ENCODE assay signal across 9 cellular contexts in genomic region chr17:44733753-44734152, GRCh38. TPM values are rescaled to one million over a fixed set of nuclear protein-coding genes. Genes with fewer than 3 reads are reported as not detected.
A peak's percentile ranks its signal among the peaks of the same experiment; 100 is the strongest.
DNase-seq lines count a peak whose midpoint lies in the region; ATAC-seq and TF ChIP-seq lines count a peak whose summit lies in the region.
"Had no signal": no experiment of that assay in that cellular context is flagged by ENCODE, and none has a peak within 500 bp of the region (broad histone marks: within the 10 kb centered on the region; RNA-seq: fewer than 3 reads in every experiment).

No MANE protein-coding gene starts in this region.

- H3K4me1 Mint-ChIP-seq in activated naive CD4-positive, alpha-beta T cell treated with anti-CD3 and anti-CD28 coated beads for 36 hours (ENCODE audit: low read depth) = no peaks in the 10 kb centered on the region
- H3K4me1 Mint-ChIP-seq in activated CD4-positive, alpha-beta memory T cell treated with anti-CD3 and anti-CD28 coated beads, Interleukin-2, amount 10 ng/mL, durations not matched to agents 7 days and 5 days = no peaks in the 10 kb centered on the region

- no peaks in the 10 kb centered on the region for H3K79me2 ChIP-seq in PC-3 (ENCODE audit: low read length)

- intact Hi-C loops in PC-3 (cut with micrococcal nuclease) = no loop called here
- intact Hi-C loops in activated naive CD4-positive, alpha-beta T cell treated with anti-CD3 and anti-CD28 coated beads for 36 hours (cut with micrococcal nuclease) = no loop called here

- TF ChIP-seq CTCF in 22Rv1 (IDR thresholded peaks at IDR 0.05) (peak; percentile 45), GM12872 (IDR thresholded peaks at IDR 0.05; ENCODE audit: insufficient read depth, low read depth, low read length) (peak; percentile 17; the same call in 1 of the 3 replicates), PC-3 (conservative IDR thresholded peaks at IDR 0.05; ENCODE audit: low read depth, low read length) (peak; percentile 67), fibroblast of mammary gland (conservative IDR thresholded peaks at IDR 0.05; ENCODE audit: control insufficient read depth, insufficient read depth, low read depth, low read length) (peak; percentile 15)

- DNase-seq in PC-3 (peak; percentile 50), fibroblast of mammary gland (ENCODE audit: low read depth) (peak; percentile 5)
- DNase-seq in activated naive CD4-positive, alpha-beta T cell treated with anti-CD3 and anti-CD28 coated beads for 36 hours = no peak
- DNase-seq in stimulated activated CD4-positive, alpha-beta T cell treated with anti-CD3 and anti-CD28 coated beads, Interleukin-4, amount 100 ng/mL, for 24 hours = no peak
- DNase-seq in activated CD4-positive, alpha-beta memory T cell treated with anti-CD3 and anti-CD28 coated beads, Interleukin-2, amount 10 ng/mL, durations not matched to agents 7 days and 5 days = no peak
- DNase-seq: stimulated activated naive CD8-positive, alpha-beta T cell treated with anti-CD3 and anti-CD28 coated beads, Interleukin-15, Interleukin-2, amounts not matched to agents 100 U/mL and 50 U/mL, for 24 hours had no signal

- peaks cover 14% of the 10 kb centered on the region for H3K36me3 Mint-ChIP-seq in activated naive CD4-positive, alpha-beta T cell treated with anti-CD3 and anti-CD28 coated beads for 36 hours (ENCODE audit: low read depth)
- peaks cover 44% of the 10 kb centered on the region for H3K36me3 Mint-ChIP-seq in activated CD4-positive, alpha-beta memory T cell treated with anti-CD3 and anti-CD28 coated beads, Interleukin-2, amount 10 ng/mL, durations not matched to agents 7 days and 5 days (ENCODE audit: low read depth)

- H3K4me3 ChIP-seq in PC-3 (ENCODE audit: low read length) (no peak overlapping the region), fibroblast of mammary gland (ENCODE audit: control insufficient read depth, low read depth, low read length) (no peak overlapping the region)

- ATAC-seq in PC-3 (peak; percentile 80), GM18907 (IDR thresholded peaks at IDR 0.05; ENCODE audit: unreplicated experiment) (no peak)
- ATAC-seq: stimulated activated naive CD8-positive, alpha-beta T cell treated with anti-CD3 and anti-CD28 coated beads, Interleukin-15, Interleukin-2, amounts not matched to agents 100 U/mL and 50 U/mL, for 24 hours had no signal

- BruUV-seq in PC-3 (replicated peaks; lab: Mats Ljungman, UMichigan) = no TSS peak

- H3K27ac ChIP-seq in 22Rv1 (no peak overlapping the region), PC-3 (ENCODE audit: low read length) (no peak overlapping the region)

- peaks cover 38% of the 10 kb centered on the region for H3K36me3 ChIP-seq in PC-3 (ENCODE audit: low read depth, low read length)

- no peaks in the 10 kb centered on the region for H3F3A ChIP-seq in PC-3 (ENCODE audit: low read length, unreplicated experiment)

- H3K4me3 Mint-ChIP-seq in activated naive CD4-positive, alpha-beta T cell treated with anti-CD3 and anti-CD28 coated beads for 36 hours = no peak overlapping the region
- no peak overlapping the region for H3K4me3 Mint-ChIP-seq in activated CD4-positive, alpha-beta memory T cell treated with anti-CD3 and anti-CD28 coated beads, Interleukin-2, amount 10 ng/mL, durations not matched to agents 7 days and 5 days

- no peak overlapping the region for H3K4me2 ChIP-seq in PC-3 (ENCODE audit: low read length)

- H3K27me3 Mint-ChIP-seq in activated naive CD4-positive, alpha-beta T cell treated with anti-CD3 and anti-CD28 coated beads for 36 hours (ENCODE audit: low read depth) = no peaks in the 10 kb centered on the region
- no peaks in the 10 kb centered on the region for H3K27me3 Mint-ChIP-seq in activated CD4-positive, alpha-beta memory T cell treated with anti-CD3 and anti-CD28 coated beads, Interleukin-2, amount 10 ng/mL, durations not matched to agents 7 days and 5 days

- POLR2A ChIA-PET in PC-3 (lab: Charles Lee; ENCODE audit: unreplicated experiment) = no interaction called here
- POLR2A ChIA-PET in activated CD4-positive, alpha-beta memory T cell treated with anti-CD3 and anti-CD28 coated beads, Interleukin-2, amount 10 ng/mL, durations not matched to agents 7 days and 5 days (lab: Charles Lee) = no interaction called here

- H3K9ac ChIP-seq in PC-3 (ENCODE audit: low read length) = no peak overlapping the region

- H3K9me3 Mint-ChIP-seq in activated naive CD4-positive, alpha-beta T cell treated with anti-CD3 and anti-CD28 coated beads for 36 hours = no peaks in the 10 kb centered on the region
- H3K9me3 Mint-ChIP-seq in activated CD4-positive, alpha-beta memory T cell treated with anti-CD3 and anti-CD28 coated beads, Interleukin-2, amount 10 ng/mL, durations not matched to agents 7 days and 5 days = no peaks in the 10 kb centered on the region

- H3K9me3 ChIP-seq in PC-3 (ENCODE audit: low read length) = no peaks in the 10 kb centered on the region

- no peaks in the 10 kb centered on the region for H3K27me3 ChIP-seq in PC-3 (ENCODE audit: low read length)

- no peaks in the 10 kb centered on the region for H4K20me1 ChIP-seq in PC-3 (ENCODE audit: low read length)

- no peaks in the 10 kb centered on the region for H3K4me1 ChIP-seq in PC-3 (ENCODE audit: insufficient read depth, low read length)

- no peak overlapping the region for H3K27ac Mint-ChIP-seq in activated naive CD4-positive, alpha-beta T cell treated with anti-CD3 and anti-CD28 coated beads for 36 hours
- H3K27ac Mint-ChIP-seq in activated CD4-positive, alpha-beta memory T cell treated with anti-CD3 and anti-CD28 coated beads, Interleukin-2, amount 10 ng/mL, durations not matched to agents 7 days and 5 days = no peak overlapping the region

- no peak overlapping the region for H2AFZ ChIP-seq in PC-3 (ENCODE audit: low read length)

- CTCF ChIA-PET in PC-3 (lab: Charles Lee) = no interaction called here
- CTCF ChIA-PET in activated naive CD4-positive, alpha-beta T cell treated with anti-CD3 and anti-CD28 coated beads for 36 hours (lab: Charles Lee) = no interaction called here
- CTCF ChIA-PET in activated CD4-positive, alpha-beta memory T cell treated with anti-CD3 and anti-CD28 coated beads, Interleukin-2, amount 10 ng/mL, durations not matched to agents 7 days and 5 days (lab: Charles Lee) = interaction anchor here (1.0 kb wide), 1 partner anchor 13 kb away, joined by 3 read pairs; no protein-coding TSS in a partner anchor

- H3K9me2 ChIP-seq in PC-3 (replicated peaks; ENCODE audit: low read length) = no peaks in the 10 kb centered on the region

RNA-seq across cellular contexts. Expression of gene ADAM11, which starts 25.0 kb away (rescaled TPM):
- total RNA-seq in PC-3 (2014; rRNA removed) = 2.7 and 2.9 TPM in 2 replicates
- total RNA-seq in activated naive CD4-positive, alpha-beta T cell treated with anti-CD3 and anti-CD28 coated beads for 36 hours = under 1 TPM; 0.17 to 0.57 TPM
- under 1 TPM; 0.28 to 0.43 TPM for total RNA-seq in activated CD4-positive, alpha-beta memory T cell treated with anti-CD3 and anti-CD28 coated beads, Interleukin-2, amount 10 ng/mL, durations not matched to agents 7 days and 5 days

RNA-seq across cellular contexts. Expression of gene DBF4B, which starts 25.3 kb away (rescaled TPM):
- 17.9 and 28.6 TPM in 2 replicates for total RNA-seq in PC-3 (2014; rRNA removed)
- 10 to 100 TPM; 28.5 to 29.5 TPM for total RNA-seq in activated naive CD4-positive, alpha-beta T cell treated with anti-CD3 and anti-CD28 coated beads for 36 hours
- total RNA-seq in activated CD4-positive, alpha-beta memory T cell treated with anti-CD3 and anti-CD28 coated beads, Interleukin-2, amount 10 ng/mL, durations not matched to agents 7 days and 5 days = 10 to 100 TPM; 29.0 to 31.0 TPM

RNA-seq across cellular contexts. Expression of gene CCDC43, which starts 44.2 kb away (rescaled TPM):
- total RNA-seq in PC-3 (2014; rRNA removed) = 50.4 and 51.0 TPM in 2 replicates
- 10 to 100 TPM; 29.1 to 31.8 TPM for total RNA-seq in activated naive CD4-positive, alpha-beta T cell treated with anti-CD3 and anti-CD28 coated beads for 36 hours
- 10 to 100 TPM; 22.0 to 22.8 TPM for total RNA-seq in activated CD4-positive, alpha-beta memory T cell treated with anti-CD3 and anti-CD28 coated beads, Interleukin-2, amount 10 ng/mL, durations not matched to agents 7 days and 5 days

Comparison
In these comparisons a context has a peak if more than half of its experiments do, and no peak if none do; other contexts are left out.
1. CTCF ChIP-seq: peak in every context shown above with its lines; median percentile 67 in PC-3; 45 in 22Rv1; 17 in GM12872; 15 in fibroblast of mammary gland.
2. DNase-seq: peak in PC-3 (single experiment) and fibroblast of mammary gland (single experiment); none in activated naive CD4-positive, alpha-beta T cell treated with anti-CD3 and anti-CD28 coated beads for 36 hours (single experiment), stimulated activated CD4-positive, alpha-beta T cell treated with anti-CD3 and anti-CD28 coated beads, Interleukin-4, amount 100 ng/mL, for 24 hours (single experiment) and activated CD4-positive, alpha-beta memory T cell treated with anti-CD3 and anti-CD28 coated beads, Interleukin-2, amount 10 ng/mL, durations not matched to agents 7 days and 5 days (single experiment).